In the genomic region with DNA sequence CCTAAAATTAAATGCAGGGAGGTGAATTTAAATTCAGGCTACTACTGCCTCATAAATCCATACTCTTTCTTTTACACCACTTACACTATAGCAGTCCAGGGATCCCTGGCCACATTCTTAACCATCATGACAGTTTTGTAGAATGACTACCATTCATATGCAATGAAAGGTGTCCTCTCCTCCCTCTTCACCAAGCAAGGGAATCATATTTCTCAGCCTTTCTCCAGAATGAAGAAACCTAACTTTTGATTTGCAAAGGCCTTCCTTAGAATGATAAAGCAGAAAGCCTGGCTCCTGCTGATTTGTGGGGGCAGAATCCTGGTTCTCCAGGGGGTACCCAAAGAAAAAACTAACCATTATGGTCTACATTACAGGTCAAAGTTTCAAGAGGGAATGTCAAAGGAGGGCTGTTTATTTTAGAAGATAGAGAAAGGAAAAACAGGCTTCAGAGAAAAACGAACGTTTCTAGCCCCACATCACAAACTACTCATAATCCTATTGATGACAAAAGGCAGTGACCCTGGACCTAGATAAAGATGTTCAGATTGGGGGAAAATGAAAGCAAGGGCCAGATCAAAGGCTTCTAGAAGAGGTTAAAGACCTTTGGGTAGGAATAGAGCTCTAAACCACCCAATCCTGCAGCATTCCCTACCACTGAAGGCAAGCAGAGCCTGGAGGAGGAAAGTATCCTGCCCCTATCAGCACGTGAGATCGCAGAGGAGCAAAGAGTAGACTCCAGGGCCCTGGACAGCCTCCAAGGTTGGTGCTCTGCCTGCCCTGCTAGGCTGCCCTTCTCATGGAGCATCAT, we compare ENCODE assay signal across 18 cellular contexts. TPM values are rescaled to one million over a fixed set of nuclear protein-coding genes. Genes with fewer than 3 reads are reported as not detected.
"Had no signal": no experiment of that assay in that cellular context is flagged by ENCODE, and none has a peak within 500 bp of the region (broad histone marks: within the 10 kb centered on the region; RNA-seq: fewer than 3 reads in every experiment).

No MANE protein-coding gene starts in this region.

- FAIRE-seq: astrocyte, colon, endothelial cell of umbilical vein, frontal cortex, pancreas had no signal

- H3K9me3 ChIP-seq: heart left ventricle, pancreas, testis had no signal

- H3K27ac Mint-ChIP-seq: activated CD4-positive, alpha-beta memory T cell treated with anti-CD3 and anti-CD28 coated beads for 36 hours had no signal

- H3K4me3 ChIP-seq: cardiac muscle cell, heart left ventricle, pancreas, testis had no signal

- H3K27ac ChIP-seq: cardiac muscle cell, heart left ventricle, pancreas, testis had no signal

- H3K36me3 ChIP-seq: cardiac muscle cell, heart left ventricle, pancreas had no signal

- H3K9me3 Mint-ChIP-seq: activated CD4-positive, alpha-beta memory T cell treated with anti-CD3 and anti-CD28 coated beads for 36 hours; neural crest cell; stimulated activated naive CD8-positive, alpha-beta T cell treated with anti-CD3 and anti-CD28 coated beads, Interleukin-15, amount 100 ng/mL, for 72 hours had no signal

- H3K36me3 Mint-ChIP-seq: activated CD4-positive, alpha-beta memory T cell treated with anti-CD3 and anti-CD28 coated beads for 36 hours had no signal

- ATAC-seq: heart left ventricle; pancreas; stimulated activated naive CD8-positive, alpha-beta T cell treated with anti-CD3 and anti-CD28 coated beads, Interleukin-15, amount 100 ng/mL, for 72 hours had no signal

- DNase-seq: activated CD4-positive, alpha-beta memory T cell treated with anti-CD3 and anti-CD28 coated beads for 36 hours; activated gamma-delta T cell treated with Interleukin-2 at 50 U/mL for 16 hours; activated T-cell treated with anti-CD3 and anti-CD28 coated beads, Interleukin-2, amount 50 U/mL, for 48 hours; heart left ventricle; pancreas; retina; stimulated activated CD4-positive, alpha-beta T cell treated with anti-CD3 and anti-CD28 coated beads, Interleukin-4, amount 100 ng/mL, for 4 hours; stimulated activated naive CD8-positive, alpha-beta T cell treated with anti-CD3 and anti-CD28 coated beads, Interleukin-15, amount 100 ng/mL, for 72 hours; T-helper 9 cell; testis had no signal

- H3K4me3 Mint-ChIP-seq: activated CD4-positive, alpha-beta memory T cell treated with anti-CD3 and anti-CD28 coated beads for 36 hours; neural crest cell; stimulated activated naive CD8-positive, alpha-beta T cell treated with anti-CD3 and anti-CD28 coated beads, Interleukin-15, amount 100 ng/mL, for 72 hours had no signal

- H3K4me1 ChIP-seq: heart left ventricle, pancreas, testis had no signal

- H3K4me1 Mint-ChIP-seq: neural crest cell had no signal

- H3K27me3 ChIP-seq: cardiac muscle cell, pancreas, testis had no signal

RNA-seq across cellular contexts. Expression of gene WNT8A, which starts 11.5 kb away (rescaled TPM):
- total RNA-seq: activated CD4-positive, alpha-beta memory T cell treated with anti-CD3 and anti-CD28 coated beads for 36 hours; astrocyte; cardiac muscle cell; endothelial cell of umbilical vein; heart left ventricle; lung microvascular endothelial cell; neural crest cell; pancreas; urinary bladder had no signal
- polyA plus RNA-seq: cardiac muscle cell, endothelial cell of umbilical vein, heart left ventricle, pancreas, urinary bladder had no signal

RNA-seq across cellular contexts. Expression of gene NME5, which starts 43.9 kb away (rescaled TPM):
- total RNA-seq: activated CD4-positive, alpha-beta memory T cell treated with anti-CD3 and anti-CD28 coated beads for 36 hours had no signal
